Comparison of ENCODE assay signal across 8 cellular contexts in the genomic region with DNA sequence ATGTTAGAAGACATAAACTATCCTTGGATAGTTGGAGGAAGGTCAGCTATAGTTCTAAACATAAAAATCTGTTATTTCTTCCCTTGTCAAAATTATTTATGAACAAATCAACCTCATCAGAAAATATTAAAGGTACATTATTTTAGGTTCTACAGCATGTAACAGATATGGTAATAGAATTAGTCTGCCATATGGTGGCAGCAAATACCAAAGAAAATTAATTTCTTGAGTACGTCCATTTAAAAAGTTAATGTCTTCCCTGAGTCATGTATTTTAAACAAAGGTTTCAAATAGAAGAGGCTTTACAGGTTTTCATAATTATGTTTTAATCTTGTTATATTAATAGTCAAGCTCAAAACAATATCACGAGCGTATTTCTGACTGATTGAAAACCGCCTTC. TPM values are rescaled to one million over a fixed set of nuclear protein-coding genes. Genes with fewer than 3 reads are reported as not detected.
DNase-seq lines count a peak whose midpoint lies in the region; ATAC-seq and TF ChIP-seq lines count a peak whose summit lies in the region.

No MANE protein-coding gene starts in this region.

- no peak overlapping the region for H2AFZ ChIP-seq in fibroblast of lung (ENCODE audit: low read length)

- DNase-seq in activated CD4-positive, CD25-positive, alpha-beta regulatory T cell treated with anti-CD3 and anti-CD28 coated beads, Interleukin-2, amount 50 U/mL, for 72 hours, result no peak
- peak; percentile 72 for DNase-seq in OCI-M1 (lab: John Stamatoyannopoulos, UW)
- peak; percentile 74 to 91 for DNase-seq in fibroblast of lung (ENCODE audit: low read depth in 2 of 2)
- no peak for DNase-seq in gastrocnemius medialis
- DNase-seq in activated CD4-positive, alpha-beta T cell treated with anti-CD3 and anti-CD28 coated beads for 36 hours, result no peak

- no peak overlapping the region for H3K4me3 ChIP-seq in fibroblast of lung (replicated peaks in 1 of 4; ENCODE audit: control extremely low read depth in 1 of 4, insufficient read depth in 1 of 4, low read depth in 3 of 4, low read length in 4 of 4)
- H3K4me3 ChIP-seq in gastrocnemius medialis, result no peak overlapping the region

- H3K27ac ChIP-seq in fibroblast of lung (ENCODE audit: insufficient read depth, low read length), result no peak overlapping the region
- H3K27ac ChIP-seq in gastrocnemius medialis, result peak overlapping the region in 2 of 4 donors; percentile 37 to 42

- H3K27me3 ChIP-seq in fibroblast of lung (ENCODE audit: control insufficient read depth, insufficient read depth, low read length), result no peaks in the 10 kb centered on the region
- no peaks in the 10 kb centered on the region for H3K27me3 ChIP-seq in gastrocnemius medialis

- no peaks in the 10 kb centered on the region for H3K27me3 Mint-ChIP-seq in activated CD4-positive, alpha-beta T cell treated with anti-CD3 and anti-CD28 coated beads for 36 hours

- H3K9me3 ChIP-seq in fibroblast of lung (ENCODE audit: control insufficient read depth, insufficient read depth, low read depth, low read length), result no peaks in the 10 kb centered on the region
- no peaks in the 10 kb centered on the region for H3K9me3 ChIP-seq in gastrocnemius medialis

- POLR2A ChIA-PET in activated CD4-positive, alpha-beta T cell treated with anti-CD3 and anti-CD28 coated beads for 36 hours (lab: Charles Lee), result no interaction called here

- intact Hi-C loops in gastrocnemius medialis (cut with DNase I; ENCODE audit: low total_unique reads), result loop anchor here (1.0 to 5.0 kb wide), 4 partner anchors 77 to 432 kb away; no protein-coding TSS in a partner anchor
- intact Hi-C loops in activated CD4-positive, alpha-beta T cell treated with anti-CD3 and anti-CD28 coated beads for 36 hours (cut with DNase I, micrococcal nuclease), result loop anchor here (1.0 to 10.0 kb wide), 5 partner anchors 232 to 611 kb away; a partner anchor contains a TSS

- peak; percentile 10 to 21 for ATAC-seq in activated CD4-positive, CD25-positive, alpha-beta regulatory T cell treated with anti-CD3 and anti-CD28 coated beads, Interleukin-2, amount 50 U/mL, for 24 hours
- ATAC-seq in gastrocnemius medialis (peak; percentile 74 to 85), HG03439 (IDR thresholded peaks at IDR 0.05; ENCODE audit: unreplicated experiment) (no peak), HG03571 (IDR thresholded peaks at IDR 0.05; ENCODE audit: unreplicated experiment) (no peak)
- no peak for ATAC-seq in activated CD4-positive, alpha-beta T cell treated with anti-CD3 and anti-CD28 coated beads for 36 hours

- peaks cover 41% of the 10 kb centered on the region for H3K4me1 Mint-ChIP-seq in activated CD4-positive, alpha-beta T cell treated with anti-CD3 and anti-CD28 coated beads for 36 hours

- TF ChIP-seq CTCF in fibroblast of lung (conservative IDR thresholded peaks at IDR 0.05 in 1 of 2, IDR thresholded peaks at IDR 0.05 in 1 of 2; ENCODE audit: low read depth in 1 of 2, low read length in 2 of 2) (peak in 1 of 2 donors; percentile 27), gastrocnemius medialis (IDR thresholded peaks at IDR 0.05 in 4 of 5, conservative IDR thresholded peaks at IDR 0.05 in 1 of 5) (peak in 3 of 5 experiments; percentile 43 to 78 (median 55))

- CTCF ChIA-PET in activated CD4-positive, alpha-beta T cell treated with anti-CD3 and anti-CD28 coated beads for 36 hours (lab: Charles Lee), result interaction anchor here (0.7 to 1.4 kb wide), 4 partner anchors 18 to 233 kb away, joined by 3 to 6 read pairs (median 3); a partner anchor contains a TSS

- peaks cover 1% of the 10 kb centered on the region for H3K79me2 ChIP-seq in fibroblast of lung (ENCODE audit: control insufficient read depth, insufficient read depth, low read length)

- H3K4me1 ChIP-seq in fibroblast of lung (ENCODE audit: control insufficient read depth, extremely low read depth, insufficient read depth, low read length) (peaks cover 2% of the 10 kb centered on the region), gastrocnemius medialis (peaks cover 8 to 18% of the 10 kb centered on the region in 2 donors)

- no peaks in the 10 kb centered on the region for H4K20me1 ChIP-seq in fibroblast of lung (ENCODE audit: control insufficient read depth, extremely low read depth, insufficient read depth, low read length)

- in situ Hi-C loops in gastrocnemius medialis (cut with MboI; ENCODE audit: low sequenced_read_pairs in 4 of 4), result loop anchor here in 3 of 4 donors (10.0 to 25.0 kb wide), 3 partner anchors 372 to 429 kb away; no protein-coding TSS in a partner anchor

- TF ChIP-seq POLR2A in gastrocnemius medialis (IDR thresholded peaks at IDR 0.05), result no peak

- H3K36me3 ChIP-seq in fibroblast of lung (ENCODE audit: control insufficient read depth, insufficient read depth, low read length) (no peaks in the 10 kb centered on the region), gastrocnemius medialis (no peaks in the 10 kb centered on the region)

- no peak overlapping the region for H3K4me3 Mint-ChIP-seq in activated CD4-positive, alpha-beta T cell treated with anti-CD3 and anti-CD28 coated beads for 36 hours

- H3K9ac ChIP-seq in fibroblast of lung (ENCODE audit: insufficient read depth, low read length), result no peak overlapping the region

- no peaks in the 10 kb centered on the region for H3K9me3 Mint-ChIP-seq in activated CD4-positive, alpha-beta T cell treated with anti-CD3 and anti-CD28 coated beads for 36 hours (ENCODE audit: low read depth)

- H3K27ac Mint-ChIP-seq in activated CD4-positive, alpha-beta T cell treated with anti-CD3 and anti-CD28 coated beads for 36 hours, result no peak overlapping the region

- no peaks in the 10 kb centered on the region for H3K36me3 Mint-ChIP-seq in activated CD4-positive, alpha-beta T cell treated with anti-CD3 and anti-CD28 coated beads for 36 hours (ENCODE audit: low read depth)

- H3K4me2 ChIP-seq in fibroblast of lung (ENCODE audit: extremely low read depth, insufficient read depth, low read length), result no peak overlapping the region

RNA-seq across cellular contexts. Expression of a gene that starts 17.9 kb away (rescaled TPM):
- total RNA-seq in fibroblast of lung (109 and 222 TPM in 2 replicates), gastrocnemius medialis (100 to 1,000 TPM in 2 of 4 donors, 10 to 100 TPM in 2; 97.1 to 121 (median 105) TPM)
- 62.1 and 82.3 TPM in 2 replicates for polyA plus RNA-seq in fibroblast of lung
- polyA plus RNA-seq in fibroblast of lung (2012), result 39.0 and 50.1 TPM in 2 replicates
- 43.2 and 64.6 TPM in 2 replicates for polyA minus RNA-seq in fibroblast of lung (ENCODE audit: low replicate concordance)
- total RNA-seq in activated CD4-positive, alpha-beta T cell treated with anti-CD3 and anti-CD28 coated beads for 36 hours, result 10 to 100 TPM; 27.3 to 28.4 TPM

Comparison
In these comparisons a context has a peak if more than half of its experiments do, and no peak if none do; other contexts are left out.
1. ATAC-seq: peak in activated CD4-positive, CD25-positive, alpha-beta regulatory T cell treated with anti-CD3 and anti-CD28 coated beads, Interleukin-2, amount 50 U/mL, for 24 hours (2 of 2) and gastrocnemius medialis (2 of 2); none in HG03439 (single experiment), HG03571 (single experiment) and activated CD4-positive, alpha-beta T cell treated with anti-CD3 and anti-CD28 coated beads for 36 hours (single experiment).
2. DNase-seq: peak in OCI-M1 (single experiment) and fibroblast of lung (2 of 2); none in activated CD4-positive, CD25-positive, alpha-beta regulatory T cell treated with anti-CD3 and anti-CD28 coated beads, Interleukin-2, amount 50 U/mL, for 72 hours (single experiment), gastrocnemius medialis (0 of 2) and activated CD4-positive, alpha-beta T cell treated with anti-CD3 and anti-CD28 coated beads for 36 hours (single experiment).